ENCODE assay signal across 12 cellular contexts in the genomic region with DNA sequence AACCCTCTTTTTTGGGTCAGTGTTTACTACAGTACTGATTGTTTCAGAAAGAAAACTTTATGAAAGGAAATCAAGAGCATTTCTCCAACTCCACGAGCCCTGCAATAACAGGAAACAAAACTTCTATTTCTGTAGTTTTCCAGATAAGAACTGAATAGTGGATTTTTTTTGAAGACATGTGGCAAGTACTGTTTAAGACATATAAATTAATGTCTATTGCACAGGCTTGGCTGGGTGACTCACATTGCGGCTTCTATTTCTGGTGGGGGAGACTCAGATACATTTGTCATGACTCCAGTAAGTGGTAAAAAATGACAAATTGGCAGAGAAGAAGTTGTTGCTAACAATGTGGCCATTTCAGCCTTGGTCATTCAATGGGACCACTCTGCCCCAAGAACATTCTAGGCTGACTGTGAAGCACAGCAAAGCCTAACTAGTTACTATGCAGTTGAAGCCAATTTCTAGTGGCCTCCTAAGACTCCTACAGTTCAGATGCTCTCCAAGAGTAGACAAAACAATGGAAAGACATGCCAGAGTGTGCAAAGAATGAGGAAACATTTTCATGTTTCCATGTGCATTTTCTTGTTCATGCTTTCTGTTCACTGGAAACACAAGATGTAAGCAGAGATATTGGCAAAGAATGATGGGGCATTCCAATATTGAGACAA.
A peak's percentile ranks its signal among the peaks of the same experiment; 100 is the strongest.
DNase-seq lines count a peak whose midpoint lies in the region; ATAC-seq and TF ChIP-seq lines count a peak whose summit lies in the region.
"Had no signal": no experiment of that assay in that cellular context is flagged by ENCODE, and none has a peak within 500 bp of the region (broad histone marks: within the 10 kb centered on the region; RNA-seq: fewer than 3 reads in every experiment).

No MANE protein-coding gene starts in this region.

- intact Hi-C loops in transverse colon (cut with DNase I; ENCODE audit: low total_unique reads) = no loop called here

- in situ Hi-C loops in transverse colon (cut with MboI; ENCODE audit: low pct_ligation_motif_present in 1 of 4, low pct_unique_long_range_greater_than_20kb in 1 of 4, low sequenced_read_pairs in 3 of 4) = no loop called here

- H3K27ac ChIP-seq in Peyer's patch (no peak overlapping the region), transverse colon (no peak overlapping the region)

- H3K4me3 ChIP-seq in AG10803 (ENCODE audit: low read length) (no peak overlapping the region), Peyer's patch (no peak overlapping the region), transverse colon (no peak overlapping the region)

- no peak for ATAC-seq in GM19467 (IDR thresholded peaks at IDR 0.05; ENCODE audit: unreplicated experiment)
- ATAC-seq: HCT116, T-cell had no signal

- peak; percentile 96 for DNase-seq in AG10803 (ENCODE audit: low read depth)
- peak; percentile 93 for DNase-seq in HS-27A (ENCODE audit: low read depth)
- DNase-seq in amniotic stem cell (lab: John Stamatoyannopoulos, UW) = peak; percentile 55
- DNase-seq in left kidney (ENCODE audit: low read depth, low spot score) = peak; percentile 13
- DNase-seq in Peyer's patch = no peak
- DNase-seq in transverse colon = no peak
- no peak for DNase-seq in NCI-H446 (lab: John Stamatoyannopoulos, UW)
- DNase-seq: KBM-7, mesendoderm, T-cell had no signal

- 27 to 68% methylated on average over 2 of the region's 2 CpGs for WGBS in transverse colon (ENCODE audit: low coverage in 1 of 2), 2 donors

- no peaks in the 10 kb centered on the region for H3K9me3 ChIP-seq in Peyer's patch
- no peaks in the 10 kb centered on the region for H3K9me3 ChIP-seq in transverse colon

- TF ChIP-seq POLR2A in Peyer's patch (IDR thresholded peaks at IDR 0.05) = no peak
- TF ChIP-seq POLR2A in transverse colon (IDR thresholded peaks at IDR 0.05) = no peak

- peak; percentile 19; the same call in 1 of the 2 replicates for TF ChIP-seq CTCF in AG10803 (conservative IDR thresholded peaks at IDR 0.05; ENCODE audit: low read length)
- no peak for TF ChIP-seq CTCF in Peyer's patch (IDR thresholded peaks at IDR 0.05)
- no peak for TF ChIP-seq CTCF in transverse colon (IDR thresholded peaks at IDR 0.05)

- H3K27me3 ChIP-seq in Peyer's patch (no peaks in the 10 kb centered on the region), transverse colon (no peaks in the 10 kb centered on the region)

- H3K36me3 ChIP-seq in Peyer's patch (no peaks in the 10 kb centered on the region), transverse colon (no peaks in the 10 kb centered on the region)

- TF ChIP-seq EP300 in transverse colon (IDR thresholded peaks at IDR 0.05; ENCODE audit: low read depth) = no peak

- H3K4me1 ChIP-seq in Peyer's patch (no peaks in the 10 kb centered on the region), transverse colon (peaks cover 0 to 3% (median 0%) of the 10 kb centered on the region in 4 donors)

Comparison
In these comparisons a context has a peak if more than half of its experiments do, and no peak if none do; other contexts are left out.
1. DNase-seq: peak in AG10803 (single experiment), HS-27A (single experiment), amniotic stem cell (single experiment) and left kidney (single experiment); none in Peyer's patch (0 of 3), transverse colon (single experiment) and NCI-H446 (0 of 2).